ENCODE assay signal across 2 cellular contexts in genomic region chr6:29345380-29345779, GRCh38.
TF ChIP-seq lines count a peak whose summit lies in the region.

No MANE protein-coding gene starts in this region.

TF ChIP-seq in HepG2, 621 proteins besides CTCF, POLR2A, EP300 and RAD21:
- TF ChIP-seq MAFF (IDR thresholded peaks at IDR 0.05; ENCODE audit: low read depth, low read length): peak; percentile 88
- TF ChIP-seq MATR3 (CRISPR knock-in tag; IDR thresholded peaks at IDR 0.05): no peak
- TF ChIP-seq KAT2B (IDR thresholded peaks at IDR 0.05; ENCODE audit: borderline replicate concordance, low read depth, low read length): no peak
- TF ChIP-seq MAFK (conservative IDR thresholded peaks at IDR 0.05 in 1 of 2, IDR thresholded peaks at IDR 0.05 in 1 of 2; ENCODE audit: low read length in 2 of 2): peak; percentile 90 to 91
- TF ChIP-seq PBX3 (CRISPR knock-in tag; IDR thresholded peaks at IDR 0.05; ENCODE audit: borderline replicate concordance): no peak
- no peak for TF ChIP-seq NFE2 (CRISPR knock-in tag; IDR thresholded peaks at IDR 0.05)
- no peak for TF ChIP-seq ETV6 (CRISPR knock-in tag; conservative IDR thresholded peaks at IDR 0.05)
- TF ChIP-seq PREB (CRISPR knock-in tag; IDR thresholded peaks at IDR 0.05): no peak
- TF ChIP-seq ZNF354B (CRISPR knock-in tag; IDR thresholded peaks at IDR 0.05): no peak
- TF ChIP-seq ZNF703 (CRISPR knock-in tag; IDR thresholded peaks at IDR 0.05; ENCODE audit: borderline replicate concordance): no peak
- TF ChIP-seq ZNF619 (CRISPR knock-in tag; IDR thresholded peaks at IDR 0.05): no peak
- TF ChIP-seq YEATS4 (CRISPR knock-in tag; IDR thresholded peaks at IDR 0.05; ENCODE audit: borderline replicate concordance): no peak

TF ChIP-seq in IMR-90, 13 proteins besides CTCF, POLR2A, EP300 and RAD21:
- TF ChIP-seq RFX5 (IDR thresholded peaks at IDR 0.05; ENCODE audit: low read depth, low read length) (no peak), MAFK (IDR thresholded peaks at IDR 0.05; ENCODE audit: low read depth, low read length) (peak; percentile 52), BHLHE40 (IDR thresholded peaks at IDR 0.05; ENCODE audit: low read depth, low read length) (no peak), SMC3 (IDR thresholded peaks at IDR 0.05; ENCODE audit: low read depth, low read length) (no peak)
- TF ChIP-seq, protein P1, sequence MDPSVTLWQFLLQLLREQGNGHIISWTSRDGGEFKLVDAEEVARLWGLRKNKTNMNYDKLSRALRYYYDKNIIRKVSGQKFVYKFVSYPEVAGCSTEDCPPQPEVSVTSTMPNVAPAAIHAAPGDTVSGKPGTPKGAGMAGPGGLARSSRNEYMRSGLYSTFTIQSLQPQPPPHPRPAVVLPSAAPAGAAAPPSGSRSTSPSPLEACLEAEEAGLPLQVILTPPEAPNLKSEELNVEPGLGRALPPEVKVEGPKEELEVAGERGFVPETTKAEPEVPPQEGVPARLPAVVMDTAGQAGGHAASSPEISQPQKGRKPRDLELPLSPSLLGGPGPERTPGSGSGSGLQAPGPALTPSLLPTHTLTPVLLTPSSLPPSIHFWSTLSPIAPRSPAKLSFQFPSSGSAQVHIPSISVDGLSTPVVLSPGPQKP (IDR thresholded peaks at IDR 0.05; ENCODE audit: borderline replicate concordance, low read depth, low read length): no peak
